Comparison of ENCODE assay signal across 1 cellular context in the genomic region with DNA sequence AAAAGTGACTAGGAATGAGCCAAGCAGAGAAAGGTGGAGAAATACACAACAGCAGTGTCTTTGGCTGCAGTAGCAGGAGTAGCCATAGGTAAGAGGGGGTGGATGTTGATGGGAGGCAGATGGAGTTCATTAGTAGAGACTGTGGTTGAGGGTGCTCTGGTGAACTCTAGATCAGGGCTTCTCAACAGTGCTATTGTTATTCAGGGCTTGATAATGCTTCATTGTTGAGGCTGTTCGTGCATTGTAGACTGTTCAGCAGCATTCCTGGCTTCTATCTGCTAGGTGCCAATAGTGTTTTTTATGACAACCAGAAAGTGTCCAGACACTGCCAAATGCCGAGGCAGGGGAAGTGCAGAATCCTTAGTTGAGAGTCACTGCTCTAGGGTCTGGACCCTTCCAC.
TF ChIP-seq lines count a peak whose summit lies in the region.

No MANE protein-coding gene starts in this region.

TF ChIP-seq in K562, 482 proteins besides CTCF, POLR2A, EP300 and RAD21:
- TF ChIP-seq, protein P1, sequence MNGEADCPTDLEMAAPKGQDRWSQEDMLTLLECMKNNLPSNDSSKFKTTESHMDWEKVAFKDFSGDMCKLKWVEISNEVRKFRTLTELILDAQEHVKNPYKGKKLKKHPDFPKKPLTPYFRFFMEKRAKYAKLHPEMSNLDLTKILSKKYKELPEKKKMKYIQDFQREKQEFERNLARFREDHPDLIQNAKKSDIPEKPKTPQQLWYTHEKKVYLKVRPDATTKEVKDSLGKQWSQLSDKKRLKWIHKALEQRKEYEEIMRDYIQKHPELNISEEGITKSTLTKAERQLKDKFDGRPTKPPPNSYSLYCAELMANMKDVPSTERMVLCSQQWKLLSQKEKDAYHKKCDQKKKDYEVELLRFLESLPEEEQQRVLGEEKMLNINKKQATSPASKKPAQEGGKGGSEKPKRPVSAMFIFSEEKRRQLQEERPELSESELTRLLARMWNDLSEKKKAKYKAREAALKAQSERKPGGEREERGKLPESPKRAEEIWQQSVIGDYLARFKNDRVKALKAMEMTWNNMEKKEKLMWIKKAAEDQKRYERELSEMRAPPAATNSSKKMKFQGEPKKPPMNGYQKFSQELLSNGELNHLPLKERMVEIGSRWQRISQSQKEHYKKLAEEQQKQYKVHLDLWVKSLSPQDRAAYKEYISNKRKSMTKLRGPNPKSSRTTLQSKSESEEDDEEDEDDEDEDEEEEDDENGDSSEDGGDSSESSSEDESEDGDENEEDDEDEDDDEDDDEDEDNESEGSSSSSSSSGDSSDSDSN (IDR thresholded peaks at IDR 0.05; ENCODE audit: borderline replicate concordance in 1 of 2, low read depth in 2 of 2, low read length in 2 of 2): no peak
- no peak for TF ChIP-seq C11orf30 (IDR thresholded peaks at IDR 0.05; ENCODE audit: low read depth)
- 0 out of 2 replicates have a peak, but pooled peaks have one; percentile 38 for TF ChIP-seq KAT7 (CRISPR knock-in tag; IDR thresholded peaks at IDR 0.05; ENCODE audit: borderline replicate concordance)
- TF ChIP-seq OTX1 (CRISPR knock-in tag; IDR thresholded peaks at IDR 0.05): no peak
- TF ChIP-seq CREBBP (IDR thresholded peaks at IDR 0.05; ENCODE audit: low read depth, low read length): no peak
- TF ChIP-seq, protein P2, sequence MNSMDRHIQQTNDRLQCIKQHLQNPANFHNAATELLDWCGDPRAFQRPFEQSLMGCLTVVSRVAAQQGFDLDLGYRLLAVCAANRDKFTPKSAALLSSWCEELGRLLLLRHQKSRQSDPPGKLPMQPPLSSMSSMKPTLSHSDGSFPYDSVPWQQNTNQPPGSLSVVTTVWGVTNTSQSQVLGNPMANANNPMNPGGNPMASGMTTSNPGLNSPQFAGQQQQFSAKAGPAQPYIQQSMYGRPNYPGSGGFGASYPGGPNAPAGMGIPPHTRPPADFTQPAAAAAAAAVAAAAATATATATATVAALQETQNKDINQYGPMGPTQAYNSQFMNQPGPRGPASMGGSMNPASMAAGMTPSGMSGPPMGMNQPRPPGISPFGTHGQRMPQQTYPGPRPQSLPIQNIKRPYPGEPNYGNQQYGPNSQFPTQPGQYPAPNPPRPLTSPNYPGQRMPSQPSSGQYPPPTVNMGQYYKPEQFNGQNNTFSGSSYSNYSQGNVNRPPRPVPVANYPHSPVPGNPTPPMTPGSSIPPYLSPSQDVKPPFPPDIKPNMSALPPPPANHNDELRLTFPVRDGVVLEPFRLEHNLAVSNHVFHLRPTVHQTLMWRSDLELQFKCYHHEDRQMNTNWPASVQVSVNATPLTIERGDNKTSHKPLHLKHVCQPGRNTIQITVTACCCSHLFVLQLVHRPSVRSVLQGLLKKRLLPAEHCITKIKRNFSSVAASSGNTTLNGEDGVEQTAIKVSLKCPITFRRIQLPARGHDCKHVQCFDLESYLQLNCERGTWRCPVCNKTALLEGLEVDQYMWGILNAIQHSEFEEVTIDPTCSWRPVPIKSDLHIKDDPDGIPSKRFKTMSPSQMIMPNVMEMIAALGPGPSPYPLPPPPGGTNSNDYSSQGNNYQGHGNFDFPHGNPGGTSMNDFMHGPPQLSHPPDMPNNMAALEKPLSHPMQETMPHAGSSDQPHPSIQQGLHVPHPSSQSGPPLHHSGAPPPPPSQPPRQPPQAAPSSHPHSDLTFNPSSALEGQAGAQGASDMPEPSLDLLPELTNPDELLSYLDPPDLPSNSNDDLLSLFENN (IDR thresholded peaks at IDR 0.05; ENCODE audit: low read depth in 2 of 2, low read length in 2 of 2): no peak
- no peak for TF ChIP-seq SMAD3 (CRISPR knock-in tag; conservative IDR thresholded peaks at IDR 0.05)
- no peak for TF ChIP-seq TGIF2 (CRISPR knock-in tag; IDR thresholded peaks at IDR 0.05)
- TF ChIP-seq, protein P3, sequence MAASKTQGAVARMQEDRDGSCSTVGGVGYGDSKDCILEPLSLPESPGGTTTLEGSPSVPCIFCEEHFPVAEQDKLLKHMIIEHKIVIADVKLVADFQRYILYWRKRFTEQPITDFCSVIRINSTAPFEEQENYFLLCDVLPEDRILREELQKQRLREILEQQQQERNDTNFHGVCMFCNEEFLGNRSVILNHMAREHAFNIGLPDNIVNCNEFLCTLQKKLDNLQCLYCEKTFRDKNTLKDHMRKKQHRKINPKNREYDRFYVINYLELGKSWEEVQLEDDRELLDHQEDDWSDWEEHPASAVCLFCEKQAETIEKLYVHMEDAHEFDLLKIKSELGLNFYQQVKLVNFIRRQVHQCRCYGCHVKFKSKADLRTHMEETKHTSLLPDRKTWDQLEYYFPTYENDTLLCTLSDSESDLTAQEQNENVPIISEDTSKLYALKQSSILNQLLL (CRISPR knock-in tag; IDR thresholded peaks at IDR 0.05; ENCODE audit: borderline replicate concordance): no peak
